In genomic region chr10:5413012-5413938, GRCh38 we compare ENCODE assay signal across 8 cellular contexts. TPM values are rescaled to one million over a fixed set of nuclear protein-coding genes. Genes with fewer than 3 reads are reported as not detected.
A peak's percentile ranks its signal among the peaks of the same experiment; 100 is the strongest.
DNase-seq lines count a peak whose midpoint lies in the region; ATAC-seq and TF ChIP-seq lines count a peak whose summit lies in the region.

No MANE protein-coding gene starts in this region.

- DNase-seq in NCI-H82 (lab: John Stamatoyannopoulos, UW) (peak; percentile 44), NCI-H82 treated with DMSO at 0.1 percent for 48 hours (lab: John Stamatoyannopoulos, UW; ENCODE audit: unreplicated experiment) (no peak), LoVo (ENCODE audit: low spot score) (peak; percentile 39), cerebellum (ENCODE audit: low spot score) (peak; percentile 53), left lung (no peak), upper lobe of right lung (no peak), cortex of kidney (lab: John Stamatoyannopoulos, UW) (no peak)
- no peak for DNase-seq in stimulated activated CD4-positive, alpha-beta T cell treated with anti-CD3 and anti-CD28 coated beads, Interleukin-1b, Interleukin-23, amount 100 ng/mL, for 48 hours

- ATAC-seq in left lung = peak; percentile 46
- ATAC-seq in upper lobe of right lung = peak; percentile 16

- intact Hi-C loops in left lung (cut with DNase I) = no loop called here
- intact Hi-C loops in upper lobe of right lung (cut with DNase I) = no loop called here

- H3K4me1 ChIP-seq in left lung (peaks cover 3 to 10% of the 10 kb centered on the region in 2 donors), upper lobe of right lung (peaks cover 4% of the 10 kb centered on the region)

- no peak overlapping the region for H3K27ac ChIP-seq in left lung
- H3K27ac ChIP-seq in upper lobe of right lung = no peak overlapping the region

- peaks cover 0 to 8% of the 10 kb centered on the region in 2 donors for H3K27me3 ChIP-seq in left lung
- peaks cover 6% of the 10 kb centered on the region for H3K27me3 ChIP-seq in upper lobe of right lung

- TF ChIP-seq CTCF in left lung (IDR thresholded peaks at IDR 0.05) (no peak), upper lobe of right lung (IDR thresholded peaks at IDR 0.05) (no peak)

- H3K4me3 ChIP-seq in left lung = peak overlapping the region; percentile 57 to 63
- H3K4me3 ChIP-seq in upper lobe of right lung = peak overlapping the region; percentile 75

- no peaks in the 10 kb centered on the region for H3K36me3 ChIP-seq in left lung
- H3K36me3 ChIP-seq in upper lobe of right lung = no peaks in the 10 kb centered on the region

- no peaks in the 10 kb centered on the region for H3K9me3 ChIP-seq in left lung
- no peaks in the 10 kb centered on the region for H3K9me3 ChIP-seq in upper lobe of right lung

RNA-seq across cellular contexts. Expression of gene NET1, which starts 0.9 kb away (rescaled TPM):
- total RNA-seq in cerebellum (34.7 TPM), left lung (10 to 100 TPM; 36.3 to 45.2 TPM), upper lobe of right lung (42.8 TPM)

RNA-seq across cellular contexts. Expression of gene TUBAL3, which starts 8.6 kb away (rescaled TPM):
- 0.27 TPM for total RNA-seq in cerebellum
- not detected for total RNA-seq in left lung
- not detected for total RNA-seq in upper lobe of right lung

RNA-seq across cellular contexts. Expression of gene UCN3, which starts 48.5 kb away (rescaled TPM):
- total RNA-seq in cerebellum (0.27 TPM), left lung (under 1 TPM in 1 of 2 donors, not detected in 1; 0.35 TPM), upper lobe of right lung (1.2 TPM)

Comparison
In these comparisons a context has a peak if more than half of its experiments do, and no peak if none do; other contexts are left out.
1. DNase-seq: peak in NCI-H82 (single experiment), LoVo (single experiment) and cerebellum (single experiment); none in NCI-H82 treated with DMSO at 0.1 percent for 48 hours (single experiment), left lung (0 of 2), upper lobe of right lung (single experiment), cortex of kidney (single experiment) and stimulated activated CD4-positive, alpha-beta T cell treated with anti-CD3 and anti-CD28 coated beads, Interleukin-1b, Interleukin-23, amount 100 ng/mL, for 48 hours (single experiment).